In genomic region chr5:5572010-5572982, GRCh38 we compare ENCODE assay signal across 13 cellular contexts.
DNase-seq lines count a peak whose midpoint lies in the region; ATAC-seq, FAIRE-seq and TF ChIP-seq lines count a peak whose summit lies in the region.
"Had no signal": no experiment of that assay in that cellular context is flagged by ENCODE, and none has a peak within 500 bp of the region (broad histone marks: within the 10 kb centered on the region; RNA-seq: fewer than 3 reads in every experiment).

No MANE protein-coding gene starts in this region.

- H3K27ac ChIP-seq in kidney (ENCODE audit: low read depth in 2 of 2, low read length in 2 of 2): peak overlapping the region; percentile 43 to 71
- peak overlapping the region; percentile 62 for H3K27ac ChIP-seq in skeletal muscle tissue (ENCODE audit: low read depth, low read length)
- no peak overlapping the region for H3K27ac ChIP-seq in left lung
- H3K27ac ChIP-seq: right lobe of liver had no signal

- no peak overlapping the region for H3K4me3 Mint-ChIP-seq in HFFc6
- H3K4me3 Mint-ChIP-seq: activated CD8-positive, alpha-beta T cell treated with anti-CD3 and anti-CD28 coated beads for 36 hours had no signal

- H3K27me3 Mint-ChIP-seq in HFFc6 (ENCODE audit: insufficient read depth): no peaks in the 10 kb centered on the region; the same call in 1 of the 2 replicates

- H3K9ac ChIP-seq in kidney (ENCODE audit: low read length in 2 of 2): no peak overlapping the region
- H3K9ac ChIP-seq in skeletal muscle tissue (ENCODE audit: low read depth in 1 of 3, low read length in 3 of 3): peak overlapping the region in 2 of 3 donors; percentile 33 to 35

- TF ChIP-seq CTCF in kidney (IDR thresholded peaks at IDR 0.05; ENCODE audit: borderline replicate concordance, extremely low read depth, insufficient read depth) (no peak), left lung (IDR thresholded peaks at IDR 0.05) (no peak), HFFc6 (IDR thresholded peaks at IDR 0.05) (no peak)

- H3K27ac Mint-ChIP-seq in HFFc6: no peak overlapping the region
- H3K27ac Mint-ChIP-seq: activated CD8-positive, alpha-beta T cell treated with anti-CD3 and anti-CD28 coated beads for 36 hours had no signal

- no peaks in the 10 kb centered on the region for H3K4me1 Mint-ChIP-seq in HFFc6 (ENCODE audit: low read depth)

- H3K36me3 ChIP-seq in kidney (ENCODE audit: control insufficient read depth in 1 of 2, insufficient read depth in 2 of 2, low read length in 2 of 2) (no peaks in the 10 kb centered on the region), skeletal muscle tissue (ENCODE audit: control insufficient read depth in 3 of 3, insufficient read depth in 3 of 3, low read length in 3 of 3) (no peaks in the 10 kb centered on the region), left lung (no peaks in the 10 kb centered on the region)
- H3K36me3 ChIP-seq: right lobe of liver had no signal

- H3K4me3 ChIP-seq in kidney (ENCODE audit: low read length in 2 of 2) (peak overlapping the region in 1 of 2 donors; percentile 25), skeletal muscle tissue (ENCODE audit: low read length in 3 of 3) (peak overlapping the region in 2 of 3 donors; percentile 13 to 38), left lung (no peak overlapping the region)
- H3K4me3 ChIP-seq: right lobe of liver had no signal

- DNase-seq in AG20443 (ENCODE audit: low spot score) (peak; percentile 25), anterior cingulate cortex (lab: John Stamatoyannopoulos, UW) (peak in 36 of 58 donors; percentile 5 to 61 (median 28)), kidney (peak; percentile 90), left lung (no peak), HFFc6 (no peak)
- DNase-seq: activated CD8-positive, alpha-beta T cell treated with anti-CD3 and anti-CD28 coated beads for 36 hours; activated naive CD4-positive, alpha-beta T cell; DMS53; NCI-H446 treated with DMSO at 0.1 percent for 48 hours; right lobe of liver had no signal

- H3K9me3 Mint-ChIP-seq in HFFc6: peaks cover 33% of the 10 kb centered on the region; the same call in 1 of the 2 replicates
- H3K9me3 Mint-ChIP-seq: activated CD8-positive, alpha-beta T cell treated with anti-CD3 and anti-CD28 coated beads for 36 hours had no signal

- ATAC-seq in HG03571 (IDR thresholded peaks at IDR 0.05; ENCODE audit: unreplicated experiment): no peak
- ATAC-seq in left lung: no peak
- ATAC-seq in GM21390 (IDR thresholded peaks at IDR 0.05; ENCODE audit: unreplicated experiment): no peak
- ATAC-seq: activated CD8-positive, alpha-beta T cell treated with anti-CD3 and anti-CD28 coated beads for 36 hours; right lobe of liver had no signal

- H3K4me1 ChIP-seq in kidney (ENCODE audit: control insufficient read depth in 1 of 2, insufficient read depth in 1 of 2, low read depth in 1 of 2, low read length in 2 of 2) (peaks cover 0 to 2% of the 10 kb centered on the region in 2 donors), skeletal muscle tissue (ENCODE audit: control insufficient read depth in 3 of 3, insufficient read depth in 3 of 3, low read length in 3 of 3) (peaks cover 7 to 16% (median 13%) of the 10 kb centered on the region in 3 donors), left lung (no peaks in the 10 kb centered on the region)
- H3K4me1 ChIP-seq: right lobe of liver had no signal

- intact Hi-C loops in kidney (cut with DNase I) (no loop called here), left lung (cut with DNase I) (no loop called here)

- H3K9me3 ChIP-seq in kidney (ENCODE audit: control insufficient read depth in 1 of 2, low read length in 2 of 2) (no peaks in the 10 kb centered on the region), skeletal muscle tissue (ENCODE audit: control insufficient read depth in 3 of 3, low read length in 3 of 3) (peaks cover 0 to 2% (median 0%) of the 10 kb centered on the region in 3 donors), left lung (no peaks in the 10 kb centered on the region)
- H3K9me3 ChIP-seq: right lobe of liver had no signal

- H3K27me3 ChIP-seq in skeletal muscle tissue (ENCODE audit: control insufficient read depth in 3 of 3, insufficient read depth in 3 of 3, low read length in 3 of 3) (peaks cover 2 to 9% (median 3%) of the 10 kb centered on the region in 3 donors), left lung (peaks cover 0 to 12% of the 10 kb centered on the region in 2 donors)
- H3K27me3 ChIP-seq: right lobe of liver had no signal

- no peak for FAIRE-seq in kidney (lab: Jason Lieb, UNC)

- peaks cover 6% of the 10 kb centered on the region; the same call in 1 of the 2 replicates for H3K36me3 Mint-ChIP-seq in HFFc6 (ENCODE audit: low read depth)

Comparison
In these comparisons a context has a peak if more than half of its experiments do, and no peak if none do; other contexts are left out.
1. DNase-seq: peak in AG20443 (single experiment), anterior cingulate cortex (36 of 58) and kidney (single experiment); none in left lung (0 of 2) and HFFc6 (single experiment).
2. H3K27ac ChIP-seq: peak in kidney (2 of 2) and skeletal muscle tissue (single experiment); none in left lung (0 of 2).
3. H3K4me3 ChIP-seq: peak in skeletal muscle tissue (2 of 3); none in left lung (0 of 2).
4. H3K9ac ChIP-seq: peak in skeletal muscle tissue (2 of 3); none in kidney (0 of 2).